Comparison of ENCODE assay signal across 20 cellular contexts in genomic region chr5:84411832-84412605, GRCh38. TPM values are rescaled to one million over a fixed set of nuclear protein-coding genes. Genes with fewer than 3 reads are reported as not detected.
DNase-seq lines count a peak whose midpoint lies in the region; ATAC-seq and TF ChIP-seq lines count a peak whose summit lies in the region.
"Had no signal": no experiment of that assay in that cellular context is flagged by ENCODE, and none has a peak within 500 bp of the region (broad histone marks: within the 10 kb centered on the region; RNA-seq: fewer than 3 reads in every experiment).

No MANE protein-coding gene starts in this region.

- H3K9me3 Mint-ChIP-seq in activated naive CD4-positive, alpha-beta T cell treated with anti-CD3 and anti-CD28 coated beads, Interleukin-2, amount 50 U/mL, for 72 hours = peaks cover 6 to 7% of the 10 kb centered on the region in 2 donors
- H3K9me3 Mint-ChIP-seq: H9 had no signal

- no peaks in the 10 kb centered on the region for H3K27me3 ChIP-seq in esophagus squamous epithelium
- H3K27me3 ChIP-seq: ascending aorta had no signal

- peaks cover 0 to 11% (median 4%) of the 10 kb centered on the region in 3 donors for H3K4me1 ChIP-seq in esophagus squamous epithelium
- H3K4me1 ChIP-seq: ascending aorta had no signal

- H3K27ac ChIP-seq in RWPE1 = peak overlapping the region; percentile 60
- H3K27ac ChIP-seq in esophagus squamous epithelium = peak overlapping the region; percentile 31 to 61 (median 48)
- H3K27ac ChIP-seq: ascending aorta had no signal

- no peak for TF ChIP-seq POLR2A in esophagus squamous epithelium (IDR thresholded peaks at IDR 0.05)

- H3K36me3 Mint-ChIP-seq in activated naive CD4-positive, alpha-beta T cell treated with anti-CD3 and anti-CD28 coated beads, Interleukin-2, amount 50 U/mL, for 72 hours = no peaks in the 10 kb centered on the region

- WGBS in esophagus squamous epithelium, 2 donors = 45 to 55% methylated on average over 4 to 5 of the region's 5 CpGs

- DNase-seq in HT1080 (ENCODE audit: low read depth) (peak; percentile 10), RWPE1 (ENCODE audit: low spot score) (peak; percentile 75), esophagus squamous epithelium (lab: John Stamatoyannopoulos, UW) (no peak), stromal cell of bone marrow (ENCODE audit: low read depth) (peak; percentile 34), NCI-H2107 treated with DMSO at 0.1 percent for 48 hours (lab: John Stamatoyannopoulos, UW; ENCODE audit: unreplicated experiment) (no peak), NCI-H1417 treated with DMSO at 0.1 percent for 48 hours (lab: John Stamatoyannopoulos, UW) (no peak)
- DNase-seq in activated naive CD4-positive, alpha-beta T cell treated with anti-CD3 and anti-CD28 coated beads, Interleukin-2, amount 50 U/mL, for 72 hours (ENCODE audit: low spot score in 2 of 2) = no peak
- DNase-seq: activated CD4-positive, CD25-positive, alpha-beta regulatory T cell treated with anti-CD3 and anti-CD28 coated beads, Interleukin-2, amount 50 U/mL, for 72 hours; activated CD8-positive, alpha-beta T cell treated with anti-CD3 and anti-CD28 coated beads, Interleukin-2, amount 10 ng/mL, durations not matched to agents 7 days and 5 days; activated naive CD4-positive, alpha-beta T cell treated with Interleukin-2 at 50 U/mL for 16 hours; activated T-cell treated with anti-CD3 and anti-CD28 coated beads, Interleukin-2, amount 50 U/mL, for 24 hours; AML-193; effector CD8-positive, alpha-beta T cell; H9; MM.1S; NCI-H345; stimulated activated CD8-positive, alpha-beta memory T cell treated with anti-CD3 and anti-CD28 coated beads, Interleukin-4, amount 100 ng/mL, for 48 hours; substantia nigra had no signal

- POLR2A ChIA-PET in RWPE1 (lab: Yijun Ruan, JAX; ENCODE audit: low non-redundant PET) = no interaction called here

- TF ChIP-seq CTCF in RWPE1 (conservative IDR thresholded peaks at IDR 0.05; ENCODE audit: low read depth) (no peak), esophagus squamous epithelium (IDR thresholded peaks at IDR 0.05) (no peak)

- H3K9me3 ChIP-seq in esophagus squamous epithelium = no peaks in the 10 kb centered on the region
- H3K9me3 ChIP-seq: ascending aorta had no signal

- intact Hi-C loops in esophagus squamous epithelium (cut with DNase I) = no loop called here

- H3K4me3 ChIP-seq in esophagus squamous epithelium = no peak overlapping the region
- H3K4me3 ChIP-seq: ascending aorta had no signal

- H3K27ac Mint-ChIP-seq in activated naive CD4-positive, alpha-beta T cell treated with anti-CD3 and anti-CD28 coated beads, Interleukin-2, amount 50 U/mL, for 72 hours = no peak overlapping the region
- H3K27ac Mint-ChIP-seq: activated CD8-positive, alpha-beta T cell treated with anti-CD3 and anti-CD28 coated beads, Interleukin-2, amount 10 ng/mL, durations not matched to agents 7 days and 5 days; activated T-cell treated with anti-CD3 and anti-CD28 coated beads, Interleukin-2, amount 50 U/mL, for 24 hours had no signal

- CTCF ChIA-PET in RWPE1 (lab: Yijun Ruan, JAX) = no interaction called here

- no peaks in the 10 kb centered on the region for H3K36me3 ChIP-seq in esophagus squamous epithelium
- H3K36me3 ChIP-seq: ascending aorta had no signal

- ATAC-seq in activated naive CD4-positive, alpha-beta T cell treated with anti-CD3 and anti-CD28 coated beads, Interleukin-2, amount 50 U/mL, for 72 hours = no peak
- ATAC-seq in GM19397 (IDR thresholded peaks at IDR 0.05; ENCODE audit: unreplicated experiment) = no peak
- ATAC-seq: activated CD8-positive, alpha-beta T cell treated with anti-CD3 and anti-CD28 coated beads, Interleukin-2, amount 10 ng/mL, durations not matched to agents 7 days and 5 days had no signal

RNA-seq across cellular contexts. Expression of gene EDIL3, which starts 27.3 kb away (rescaled TPM):
- 2.4 and 3.0 TPM in 2 replicates for total RNA-seq in HT1080 (2014; rRNA removed; shearing (Covaris generic))
- polyA plus RNA-seq in HT1080 (2015; cell fraction: cytosol; rRNA removed) = 11.3 and 18.5 TPM in 2 replicates
- polyA plus RNA-seq in HT1080 (2015; cell fraction: nucleus; rRNA removed) = 37.9 and 39.4 TPM in 2 replicates
- total RNA-seq in esophagus squamous epithelium = 10 to 100 TPM in 2 of 4 donors, 1 to 10 TPM in 2; 2.8 to 20.6 (median 10.2) TPM
- not detected for total RNA-seq in activated naive CD4-positive, alpha-beta T cell treated with anti-CD3 and anti-CD28 coated beads, Interleukin-2, amount 50 U/mL, for 72 hours
- total RNA-seq: activated CD8-positive, alpha-beta T cell treated with anti-CD3 and anti-CD28 coated beads, Interleukin-2, amount 10 ng/mL, durations not matched to agents 7 days and 5 days had no signal

Comparison
In these comparisons a context has a peak if more than half of its experiments do, and no peak if none do; other contexts are left out.
1. DNase-seq: peak in HT1080 (single experiment), RWPE1 (single experiment) and stromal cell of bone marrow (single experiment); none in esophagus squamous epithelium (single experiment), NCI-H2107 treated with DMSO at 0.1 percent for 48 hours (single experiment), NCI-H1417 treated with DMSO at 0.1 percent for 48 hours (single experiment) and activated naive CD4-positive, alpha-beta T cell treated with anti-CD3 and anti-CD28 coated beads, Interleukin-2, amount 50 U/mL, for 72 hours (0 of 2).